In the genomic region with DNA sequence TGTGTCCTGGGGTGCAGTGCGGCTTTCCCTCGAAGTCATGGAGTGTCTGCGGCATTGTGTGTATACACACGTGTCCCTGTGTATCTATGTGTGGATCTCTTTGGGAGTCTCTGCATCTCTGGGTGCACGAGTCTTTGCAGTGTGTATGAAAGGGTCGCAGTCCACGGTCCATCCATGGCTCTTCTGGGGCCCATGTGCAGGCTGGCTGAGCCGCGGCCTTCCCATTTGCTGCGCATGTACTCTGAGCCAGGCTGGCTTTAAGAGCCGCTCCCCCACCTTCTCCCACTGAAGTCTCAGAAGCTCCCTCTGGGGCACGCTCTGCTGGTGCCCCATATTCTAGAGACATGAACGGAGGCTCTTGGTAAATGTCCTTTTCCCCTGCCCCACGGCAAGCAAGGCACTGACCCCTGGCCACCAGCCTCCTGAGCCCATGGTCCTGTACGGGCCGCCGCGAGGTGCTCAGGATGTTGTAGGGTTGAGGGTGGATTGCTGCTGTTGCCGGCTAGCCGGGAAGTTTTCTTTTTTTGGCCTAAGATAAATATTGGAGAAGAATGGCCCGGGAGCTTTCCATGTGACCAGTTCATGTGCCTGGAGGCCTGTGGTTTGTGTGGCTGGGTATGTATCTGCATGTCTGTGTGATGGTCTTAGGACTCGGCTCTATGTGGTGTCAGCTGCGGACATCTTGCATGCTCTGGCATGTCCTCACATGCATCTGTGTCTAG, we compare ENCODE assay signal across 1 cellular context.
TF ChIP-seq lines count a peak whose summit lies in the region.

No MANE protein-coding gene starts in this region.

TF ChIP-seq in GM23338, 12 proteins besides CTCF, POLR2A, EP300 and RAD21:
- no peak for TF ChIP-seq ETS1 (IDR thresholded peaks at IDR 0.05)
- no peak for TF ChIP-seq ZNF331 (CRISPR knock-in tag; IDR thresholded peaks at IDR 0.05; ENCODE audit: low read depth)
- no peak for TF ChIP-seq EZH2phosphoT487 (IDR thresholded peaks at IDR 0.05; ENCODE audit: unreplicated experiment)
- no peak for TF ChIP-seq ZNF114 (CRISPR knock-in tag; IDR thresholded peaks at IDR 0.05)
- no peak for TF ChIP-seq CREB1 (CRISPR knock-in tag; IDR thresholded peaks at IDR 0.05; ENCODE audit: low read depth)
- TF ChIP-seq NANOG (IDR thresholded peaks at IDR 0.05; ENCODE audit: borderline replicate concordance) = no peak
- TF ChIP-seq EZH2 (IDR thresholded peaks at IDR 0.05; ENCODE audit: low read depth, unreplicated experiment) = no peak
- TF ChIP-seq POLR2AphosphoS5 (IDR thresholded peaks at IDR 0.05; ENCODE audit: low read depth) = no peak
- TF ChIP-seq STAT1 (IDR thresholded peaks at IDR 0.05; ENCODE audit: unreplicated experiment) = no peak
- TF ChIP-seq ZNF462 (CRISPR knock-in tag; IDR thresholded peaks at IDR 0.05) = no peak
- no peak for TF ChIP-seq JUNB (IDR thresholded peaks at IDR 0.05; ENCODE audit: unreplicated experiment)
